In the genomic region with DNA sequence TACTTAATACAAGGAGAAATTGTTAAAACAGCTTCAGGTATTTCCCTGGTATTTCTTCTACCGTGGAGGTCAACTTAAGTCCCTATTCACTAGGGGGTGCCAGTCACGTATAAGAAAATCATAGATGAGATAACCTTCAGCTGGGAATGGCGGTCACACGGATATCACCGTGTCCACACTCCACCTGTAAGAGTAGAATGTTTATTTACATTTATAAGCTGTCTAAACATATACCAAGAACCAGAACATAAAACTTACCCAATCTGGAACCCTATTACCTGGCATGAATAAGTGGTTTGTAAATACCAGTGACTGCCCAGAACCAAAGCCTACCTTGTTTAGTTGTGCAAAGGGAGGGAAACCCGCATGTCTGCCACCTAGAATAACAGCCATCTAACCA, we compare ENCODE assay signal across 9 cellular contexts. TPM values are rescaled to one million over a fixed set of nuclear protein-coding genes. Genes with fewer than 3 reads are reported as not detected.
DNase-seq lines count a peak whose midpoint lies in the region; ATAC-seq and TF ChIP-seq lines count a peak whose summit lies in the region.
"Had no signal": no experiment of that assay in that cellular context is flagged by ENCODE, and none has a peak within 500 bp of the region (broad histone marks: within the 10 kb centered on the region; RNA-seq: fewer than 3 reads in every experiment).

No MANE protein-coding gene starts in this region.

- H3K9ac ChIP-seq in PC-3 (ENCODE audit: low read length), result 0 out of 2 replicates have a peak overlapping the region, but pooled peaks have one; percentile 8
- H3K9ac ChIP-seq in iPS-18a (ENCODE audit: low read length), result no peak overlapping the region
- H3K9ac ChIP-seq: BLaER1 treated with 17β-estradiol and CSF1 and Interleukin-3, amounts not matched to agents 10 nM and 100 nM had no signal

- no peaks in the 10 kb centered on the region for H3K36me3 Mint-ChIP-seq in activated naive CD8-positive, alpha-beta T cell treated with anti-CD3 and anti-CD28 coated beads, Interleukin-2, amount 50 U/mL, for 24 hours (ENCODE audit: low read depth)

- TF ChIP-seq CTCF in PC-3 (conservative IDR thresholded peaks at IDR 0.05; ENCODE audit: low read depth, low read length), result peak; percentile 76

- no peaks in the 10 kb centered on the region for H3K79me2 ChIP-seq in PC-3 (ENCODE audit: low read length)

- H3K27ac ChIP-seq in PC-3 (ENCODE audit: low read length) (no peak overlapping the region), iPS-18a (ENCODE audit: low read length) (no peak overlapping the region)
- H3K27ac ChIP-seq: BLaER1 treated with 17β-estradiol and CSF1 and Interleukin-3, amounts not matched to agents 10 nM and 100 nM had no signal

- peaks cover 39% of the 10 kb centered on the region for H3K27me3 Mint-ChIP-seq in activated naive CD8-positive, alpha-beta T cell treated with anti-CD3 and anti-CD28 coated beads, Interleukin-2, amount 50 U/mL, for 24 hours

- H3K4me1 ChIP-seq in PC-3 (ENCODE audit: insufficient read depth, low read length), result peaks cover 30% of the 10 kb centered on the region
- H3K4me1 ChIP-seq in iPS-18a (ENCODE audit: control insufficient read depth, low read depth, low read length), result peaks cover 6% of the 10 kb centered on the region
- H3K4me1 ChIP-seq: BLaER1 treated with 17β-estradiol and CSF1 and Interleukin-3, amounts not matched to agents 10 nM and 100 nM had no signal

- no peak for TF ChIP-seq EP300 in Ishikawa (IDR thresholded peaks at IDR 0.05; ENCODE audit: borderline replicate concordance)

- H4K20me1 ChIP-seq in PC-3 (ENCODE audit: low read length), result no peaks in the 10 kb centered on the region
- H4K20me1 ChIP-seq: BLaER1 treated with 17β-estradiol and CSF1 and Interleukin-3, amounts not matched to agents 10 nM and 100 nM had no signal

- intact Hi-C loops in PC-3 (cut with micrococcal nuclease), result loop anchor here (1.0 to 5.0 kb wide), 3 partner anchors 82 to 158 kb away; partner anchors contain the start of gene BCKDHB

- BruUV-seq in PC-3 (replicated peaks; lab: Mats Ljungman, UMichigan), result no TSS peak

- no peaks in the 10 kb centered on the region for H3K9me2 ChIP-seq in PC-3 (replicated peaks; ENCODE audit: low read length)

- H2AFZ ChIP-seq in PC-3 (ENCODE audit: low read length), result peak overlapping the region; percentile 74; the same call in 1 of the 2 replicates

- DNase-seq in NCI-H1417 (lab: John Stamatoyannopoulos, UW), result peak; percentile 34 to 92 (median 74)
- DNase-seq in NCI-H1417 treated with DMSO at 0.1 percent for 48 hours (lab: John Stamatoyannopoulos, UW), result no peak
- peak; percentile 66 for DNase-seq in PC-3
- peak; percentile 43 for DNase-seq in activated naive CD8-positive, alpha-beta T cell treated with anti-CD3 and anti-CD28 coated beads, Interleukin-2, amount 50 U/mL, for 24 hours
- peak; percentile 9 to 10 for DNase-seq in stimulated activated CD4-positive, alpha-beta T cell treated with anti-CD3 and anti-CD28 coated beads, Interleukin-4, amount 100 ng/mL, for 4 hours

- TF ChIP-seq RAD21 in Ishikawa (IDR thresholded peaks at IDR 0.05; ENCODE audit: low read depth), result peak; percentile 80

- no peaks in the 10 kb centered on the region for H3K36me3 ChIP-seq in PC-3 (ENCODE audit: low read depth, low read length)
- no peaks in the 10 kb centered on the region for H3K36me3 ChIP-seq in iPS-18a (ENCODE audit: control insufficient read depth, low read depth, low read length)
- H3K36me3 ChIP-seq: BLaER1 treated with 17β-estradiol and CSF1 and Interleukin-3, amounts not matched to agents 10 nM and 100 nM had no signal

- ATAC-seq in GM21423 (IDR thresholded peaks at IDR 0.05; ENCODE audit: unreplicated experiment), result peak; percentile 53
- ATAC-seq in PC-3, result no peak
- no peak for ATAC-seq in activated naive CD8-positive, alpha-beta T cell treated with anti-CD3 and anti-CD28 coated beads, Interleukin-2, amount 50 U/mL, for 24 hours

- H3K4me3 Mint-ChIP-seq in activated naive CD8-positive, alpha-beta T cell treated with anti-CD3 and anti-CD28 coated beads, Interleukin-2, amount 50 U/mL, for 24 hours, result no peak overlapping the region

- H3K4me1 Mint-ChIP-seq in activated naive CD8-positive, alpha-beta T cell treated with anti-CD3 and anti-CD28 coated beads, Interleukin-2, amount 50 U/mL, for 24 hours, result peaks cover 9% of the 10 kb centered on the region

- H3K27ac Mint-ChIP-seq in activated naive CD8-positive, alpha-beta T cell treated with anti-CD3 and anti-CD28 coated beads, Interleukin-2, amount 50 U/mL, for 24 hours, result no peak overlapping the region

- H3K4me3 ChIP-seq in PC-3 (ENCODE audit: low read length) (peak overlapping the region; percentile 47; the same call in 1 of the 2 replicates), iPS-18a (ENCODE audit: low read length) (peak overlapping the region; percentile 35)
- H3K4me3 ChIP-seq: BLaER1 treated with 17β-estradiol and CSF1 and Interleukin-3, amounts not matched to agents 10 nM and 100 nM had no signal

- no peaks in the 10 kb centered on the region for H3F3A ChIP-seq in PC-3 (ENCODE audit: low read length, unreplicated experiment)

- H3K27me3 ChIP-seq in PC-3 (ENCODE audit: low read length), result no peaks in the 10 kb centered on the region
- peaks cover 8% of the 10 kb centered on the region for H3K27me3 ChIP-seq in iPS-18a (ENCODE audit: control insufficient read depth, insufficient read depth, low read length)
- H3K27me3 ChIP-seq: BLaER1 treated with 17β-estradiol and CSF1 and Interleukin-3, amounts not matched to agents 10 nM and 100 nM had no signal

- peak overlapping the region; percentile 96 for H3K4me2 ChIP-seq in PC-3 (ENCODE audit: low read length)
- H3K4me2 ChIP-seq: BLaER1 treated with 17β-estradiol and CSF1 and Interleukin-3, amounts not matched to agents 10 nM and 100 nM had no signal

- no peaks in the 10 kb centered on the region for H3K9me3 ChIP-seq in PC-3 (ENCODE audit: low read length)
- no peaks in the 10 kb centered on the region for H3K9me3 ChIP-seq in iPS-18a (ENCODE audit: control insufficient read depth, low read depth, low read length)

- POLR2A ChIA-PET in PC-3 (lab: Charles Lee; ENCODE audit: unreplicated experiment), result no interaction called here

- no peaks in the 10 kb centered on the region for H3K9me3 Mint-ChIP-seq in activated naive CD8-positive, alpha-beta T cell treated with anti-CD3 and anti-CD28 coated beads, Interleukin-2, amount 50 U/mL, for 24 hours

- CTCF ChIA-PET in PC-3 (lab: Charles Lee), result interaction anchor here (1.0 to 1.4 kb wide), 4 partner anchors 35 to 303 kb away, joined by 3 to 6 read pairs (median 6); no protein-coding TSS in a partner anchor

TF ChIP-seq in Ishikawa, 13 proteins besides CTCF, POLR2A, EP300 and RAD21:
- TF ChIP-seq ZBTB7A (IDR thresholded peaks at IDR 0.05; ENCODE audit: low read depth), result no peak
- TF ChIP-seq NFIC (IDR thresholded peaks at IDR 0.05), result no peak
- no peak for TF ChIP-seq TAF1 (IDR thresholded peaks at IDR 0.05; ENCODE audit: low read depth)
- peak; percentile 61; the same call in 1 of the 2 replicates for TF ChIP-seq YY1 (IDR thresholded peaks at IDR 0.05; ENCODE audit: low read depth)
- TF ChIP-seq EGR1 (IDR thresholded peaks at IDR 0.05), result no peak
- TF ChIP-seq, protein P1, sequence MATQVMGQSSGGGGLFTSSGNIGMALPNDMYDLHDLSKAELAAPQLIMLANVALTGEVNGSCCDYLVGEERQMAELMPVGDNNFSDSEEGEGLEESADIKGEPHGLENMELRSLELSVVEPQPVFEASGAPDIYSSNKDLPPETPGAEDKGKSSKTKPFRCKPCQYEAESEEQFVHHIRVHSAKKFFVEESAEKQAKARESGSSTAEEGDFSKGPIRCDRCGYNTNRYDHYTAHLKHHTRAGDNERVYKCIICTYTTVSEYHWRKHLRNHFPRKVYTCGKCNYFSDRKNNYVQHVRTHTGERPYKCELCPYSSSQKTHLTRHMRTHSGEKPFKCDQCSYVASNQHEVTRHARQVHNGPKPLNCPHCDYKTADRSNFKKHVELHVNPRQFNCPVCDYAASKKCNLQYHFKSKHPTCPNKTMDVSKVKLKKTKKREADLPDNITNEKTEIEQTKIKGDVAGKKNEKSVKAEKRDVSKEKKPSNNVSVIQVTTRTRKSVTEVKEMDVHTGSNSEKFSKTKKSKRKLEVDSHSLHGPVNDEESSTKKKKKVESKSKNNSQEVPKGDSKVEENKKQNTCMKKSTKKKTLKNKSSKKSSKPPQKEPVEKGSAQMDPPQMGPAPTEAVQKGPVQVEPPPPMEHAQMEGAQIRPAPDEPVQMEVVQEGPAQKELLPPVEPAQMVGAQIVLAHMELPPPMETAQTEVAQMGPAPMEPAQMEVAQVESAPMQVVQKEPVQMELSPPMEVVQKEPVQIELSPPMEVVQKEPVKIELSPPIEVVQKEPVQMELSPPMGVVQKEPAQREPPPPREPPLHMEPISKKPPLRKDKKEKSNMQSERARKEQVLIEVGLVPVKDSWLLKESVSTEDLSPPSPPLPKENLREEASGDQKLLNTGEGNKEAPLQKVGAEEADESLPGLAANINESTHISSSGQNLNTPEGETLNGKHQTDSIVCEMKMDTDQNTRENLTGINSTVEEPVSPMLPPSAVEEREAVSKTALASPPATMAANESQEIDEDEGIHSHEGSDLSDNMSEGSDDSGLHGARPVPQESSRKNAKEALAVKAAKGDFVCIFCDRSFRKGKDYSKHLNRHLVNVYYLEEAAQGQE (IDR thresholded peaks at IDR 0.05; ENCODE audit: low read depth), result no peak
- no peak for TF ChIP-seq USF1 (IDR thresholded peaks at IDR 0.05)
- peak; percentile 43; the same call in 1 of the 2 replicates for TF ChIP-seq TEAD4 (IDR thresholded peaks at IDR 0.05)
TF ChIP-seq in Ishikawa: peak in this region for 2.

RNA-seq across cellular contexts. Expression of gene ELOVL4, which starts 1.9 kb away (rescaled TPM):
- total RNA-seq in PC-3 (2014; rRNA removed), result 1.1 and 1.6 TPM in 2 replicates

RNA-seq across cellular contexts. Expression of gene TTK, which starts 55.2 kb away (rescaled TPM):
- 38.9 and 39.0 TPM in 2 replicates for total RNA-seq in PC-3 (2014; rRNA removed)
